ENCODE assay signal across 8 cellular contexts in the genomic region with DNA sequence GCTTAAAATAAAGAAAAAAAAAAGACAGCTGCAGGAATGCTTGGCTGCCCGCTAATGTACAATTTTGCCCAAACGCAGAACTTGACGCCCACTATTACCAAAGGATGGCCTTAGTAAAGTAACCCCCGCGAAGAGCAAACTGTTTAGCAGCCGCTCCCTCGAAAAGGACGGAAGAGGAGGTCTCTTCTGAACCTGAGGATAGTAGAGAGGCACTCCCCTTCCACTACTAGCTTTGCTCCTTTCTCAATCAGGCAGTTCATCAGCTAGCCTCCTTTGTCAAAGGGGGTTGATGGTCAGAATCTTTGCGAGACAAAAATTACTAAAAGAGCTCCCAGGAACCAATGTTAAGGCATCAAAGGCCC. TPM values are rescaled to one million over a fixed set of nuclear protein-coding genes. Genes with fewer than 3 reads are reported as not detected.
DNase-seq lines count a peak whose midpoint lies in the region; ATAC-seq, FAIRE-seq and TF ChIP-seq lines count a peak whose summit lies in the region.

No MANE protein-coding gene starts in this region.

- TF ChIP-seq POLR2A in HepG2 (IDR thresholded peaks at IDR 0.05; ENCODE audit: insufficient read depth in 1 of 2, low read depth in 2 of 2, low read length in 2 of 2) = no peak; a peak in 1 of 4 replicates

- peak; percentile 28 for FAIRE-seq in HepG2 (lab: Jason Lieb, UNC)

- no peaks in the 10 kb centered on the region; a peak in 1 of 5 replicates for H3K27me3 ChIP-seq in HepG2 (ENCODE audit: control insufficient read depth in 1 of 2, insufficient read depth in 2 of 2, low read length in 2 of 2)
- no peaks in the 10 kb centered on the region for H3K27me3 ChIP-seq in thoracic aorta (replicated peaks; ENCODE audit: insufficient read depth)

- intact Hi-C loops in HepG2 (cut with micrococcal nuclease; ENCODE audit: unreplicated experiment) = loop anchor here (5.0 kb wide), 1 partner anchor 141 kb away; no protein-coding TSS in a partner anchor

- no peaks in the 10 kb centered on the region for H3K36me3 ChIP-seq in HepG2 (replicated peaks in 1 of 2; ENCODE audit: control insufficient read depth in 1 of 2, insufficient read depth in 2 of 2, low read length in 2 of 2)
- no peaks in the 10 kb centered on the region for H3K36me3 ChIP-seq in thoracic aorta

- peak overlapping the region; percentile 87 for H3K9ac ChIP-seq in HepG2 (ENCODE audit: insufficient read depth, low read depth, low read length)

- H3K9me3 Mint-ChIP-seq in activated T-cell treated with anti-CD3 and anti-CD28 coated beads, Interleukin-2, amount 50 U/mL, for 72 hours = peaks cover 0 to 2% of the 10 kb centered on the region in 2 donors

- TF ChIP-seq EP300 in HepG2 (IDR thresholded peaks at IDR 0.05; ENCODE audit: low read depth in 2 of 2, low read length in 2 of 2) = no peak
- TF ChIP-seq EP300 in HepG2 (CRISPR knock-in tag; IDR thresholded peaks at IDR 0.05; ENCODE audit: borderline replicate concordance) = no peak

- CTCF ChIA-PET in HepG2 (lab: Yijun Ruan, JAX; ENCODE audit: low intra/inter-chr PET ratio, low total read pairs) = no interaction called here

- no peak for ATAC-seq in activated T-cell treated with anti-CD3 and anti-CD28 coated beads, Interleukin-2, amount 50 U/mL, for 72 hours (replicated peaks in 1 of 2)
- ATAC-seq in HepG2 (peak; percentile 34), thoracic aorta (ENCODE audit: insufficient number of reproducible peaks, low FRiP score, low read depth) (no peak), GM21619 (IDR thresholded peaks at IDR 0.05; ENCODE audit: unreplicated experiment) (no peak)

- H3K4me2 ChIP-seq in HepG2 (ENCODE audit: low read depth, low read length) = peak overlapping the region; percentile 76

- peaks cover 23% of the 10 kb centered on the region for H3K79me2 ChIP-seq in HepG2 (ENCODE audit: insufficient read depth, low read length)

- H3K4me1 Mint-ChIP-seq in activated T-cell treated with anti-CD3 and anti-CD28 coated beads, Interleukin-2, amount 50 U/mL, for 72 hours (ENCODE audit: low read depth) = peaks cover 50% of the 10 kb centered on the region

- peak overlapping the region; percentile 45 for H2AFZ ChIP-seq in HepG2 (ENCODE audit: low read length)

- H3K36me3 Mint-ChIP-seq in activated T-cell treated with anti-CD3 and anti-CD28 coated beads, Interleukin-2, amount 50 U/mL, for 72 hours (ENCODE audit: insufficient read depth in 2 of 2) = peaks cover 2 to 3% of the 10 kb centered on the region in 2 donors

- no peaks in the 10 kb centered on the region for H3K27me3 Mint-ChIP-seq in activated T-cell treated with anti-CD3 and anti-CD28 coated beads, Interleukin-2, amount 50 U/mL, for 72 hours (ENCODE audit: low read depth)

- in situ Hi-C loops in HepG2 (cut with HindIII; ENCODE audit: extremely low pct_ligation_motif_present, low pct_unique_long_range_greater_than_20kb) = no loop called here

- H3K4me3 Mint-ChIP-seq in activated T-cell treated with anti-CD3 and anti-CD28 coated beads, Interleukin-2, amount 50 U/mL, for 72 hours = peak overlapping the region; percentile 91 to 92

- H3K4me1 ChIP-seq in HepG2 (ENCODE audit: insufficient read depth, low read length) (peaks cover 29% of the 10 kb centered on the region), thoracic aorta (ENCODE audit: control insufficient read depth in 1 of 2, low read depth in 2 of 2) (peaks cover 25 to 28% of the 10 kb centered on the region in 2 donors)

- H3K27ac Mint-ChIP-seq in activated T-cell treated with anti-CD3 and anti-CD28 coated beads, Interleukin-2, amount 50 U/mL, for 72 hours = peak overlapping the region; percentile 95

- 1% methylated on average over 9 of the region's 9 CpGs for WGBS in HepG2 (ENCODE audit: low lambda C conversion rate)

- H3K27ac ChIP-seq in caudate nucleus (ENCODE audit: low read depth, low read length) (peak overlapping the region; percentile 98), HepG2 (ENCODE audit: extremely low read length, insufficient read depth, low read length) (peak overlapping the region; percentile 94), thoracic aorta (peak overlapping the region; percentile 94 to 98)

- BruUV-seq in HepG2 (replicated peaks; lab: Mats Ljungman, UMichigan) = TSS peak; percentile 88

- H4K20me1 ChIP-seq in HepG2 (ENCODE audit: insufficient read depth, low read length) = no peaks in the 10 kb centered on the region

- POLR2A ChIA-PET in HepG2 (lab: Yijun Ruan, JAX) = interaction anchor here (0.7 to 4.2 kb wide), 20 partner anchors 9 to 554 kb away, joined by 3 to 123 read pairs (median 6); a partner anchor contains a TSS

- DNase-seq in activated T-cell treated with anti-CD3 and anti-CD28 coated beads, Interleukin-2, amount 50 U/mL, for 72 hours = no peak
- DNase-seq in activated T-cell treated with anti-CD3 and anti-CD28 coated beads, Interleukin-2, amount 50 U/mL, for 1 hour = no peak
- DNase-seq in NCI-H748 treated with DMSO at 0.1 percent for 48 hours (lab: John Stamatoyannopoulos, UW) = peak; percentile 33
- peak in 8 of 61 donors; percentile 28 to 76 (median 59) for DNase-seq in caudate nucleus (lab: John Stamatoyannopoulos, UW)
- DNase-seq in HepG2 (ENCODE audit: low spot score) = peak; percentile 40
- DNase-seq in thoracic aorta (ENCODE audit: low spot score) = no peak
- DNase-seq in GM19240 (ENCODE audit: insufficient read length, low spot score) = no peak

- TF ChIP-seq CTCF in HepG2 (CRISPR knock-in tag; IDR thresholded peaks at IDR 0.05) (no peak), thoracic aorta (IDR thresholded peaks at IDR 0.05) (no peak)

- H3K9me3 ChIP-seq in HepG2 (ENCODE audit: low read length) (no peaks in the 10 kb centered on the region), thoracic aorta (no peaks in the 10 kb centered on the region)

- TF ChIP-seq RAD21 in HepG2 (CRISPR knock-in tag; IDR thresholded peaks at IDR 0.05) = no peak

- H3K4me3 ChIP-seq in HepG2 (replicated peaks in 1 of 3; ENCODE audit: insufficient read depth in 1 of 3, low read depth in 2 of 3, low read length in 3 of 3) (peak overlapping the region; percentile 68 to 89 (median 77)), thoracic aorta (peak overlapping the region; percentile 83)

RNA-seq across cellular contexts. Expression of a gene that starts 0.6 kb away (rescaled TPM):
- total RNA-seq in activated T-cell treated with anti-CD3 and anti-CD28 coated beads, Interleukin-2, amount 50 U/mL, for 72 hours = 1 to 10 TPM; 4.4 to 10.0 TPM
- total RNA-seq in HepG2 (2016; rRNA removed; fragmentation: Illumina TruSeq; extraction: Trizol) = 6.1 and 8.3 TPM in 2 replicates
- 2.2 TPM in 2 replicates for total RNA-seq in HepG2 (2016; cell fraction: cytosol; rRNA removed; fragmentation: Illumina TruSeq; extraction: Trizol; ENCODE audit: low read depth)
- total RNA-seq in HepG2 (2016; cell fraction: insoluble cytoplasmic fraction; rRNA removed; fragmentation: Illumina TruSeq; extraction: Trizol) = 5.6 and 8.5 TPM in 2 replicates
- total RNA-seq in HepG2 (2016; cell fraction: membrane; rRNA removed; fragmentation: Illumina TruSeq; extraction: Trizol) = 6.0 and 6.4 TPM in 2 replicates
- total RNA-seq in HepG2 (2016; cell fraction: nucleus; rRNA removed; fragmentation: Illumina TruSeq; extraction: Trizol) = 3.9 and 4.0 TPM in 2 replicates
- 2.2 and 3.1 TPM in 2 replicates for polyA plus RNA-seq in HepG2 (2011; rRNA removed)
- 1.7 and 2.4 TPM in 2 replicates for polyA plus RNA-seq in HepG2 (2011; cell fraction: cytosol; rRNA removed)
- polyA plus RNA-seq in HepG2 (2011; cell fraction: nucleus; rRNA removed) = 1.00 and 1.1 TPM in 2 replicates
- polyA plus RNA-seq in HepG2 (2012) = 2.9 and 3.9 TPM in 2 replicates
- 1.5 and 2.1 TPM in 2 replicates for polyA plus RNA-seq in HepG2 (2016; cell fraction: cytosol; fragmentation: Illumina TruSeq; extraction: Trizol; ENCODE audit: low read depth)
- polyA plus RNA-seq in HepG2 (2016; cell fraction: insoluble cytoplasmic fraction; fragmentation: Illumina TruSeq; extraction: Trizol; ENCODE audit: low read depth) = 7.8 and 8.2 TPM in 2 replicates
- polyA plus RNA-seq in HepG2 (2016; cell fraction: membrane; fragmentation: Illumina TruSeq; extraction: Trizol; ENCODE audit: low read depth) = 4.1 and 4.4 TPM in 2 replicates
- polyA plus RNA-seq in HepG2 (2016; cell fraction: nucleus; fragmentation: Illumina TruSeq; extraction: Trizol; ENCODE audit: insufficient read depth, low read depth) = 3.4 and 4.1 TPM in 2 replicates
- polyA minus RNA-seq in HepG2 (2011; rRNA and poly(A)+ RNA removed; ENCODE audit: low replicate concordance) = 1.5 and 4.9 TPM in 2 replicates
- polyA minus RNA-seq in HepG2 (2011; cell fraction: cytosol; rRNA and poly(A)+ RNA removed) = 2.0 and 3.7 TPM in 2 replicates
- polyA minus RNA-seq in HepG2 (2011; cell fraction: nucleus; rRNA and poly(A)+ RNA removed) = 4.4 and 4.5 TPM in 2 replicates
- 10 to 100 TPM; 38.7 to 46.7 TPM for total RNA-seq in thoracic aorta

RNA-seq across cellular contexts. Expression of a gene that starts 0.8 kb away (rescaled TPM):
- 10 to 100 TPM; 20.5 to 21.3 TPM for total RNA-seq in activated T-cell treated with anti-CD3 and anti-CD28 coated beads, Interleukin-2, amount 50 U/mL, for 72 hours
- 8.7 and 9.5 TPM in 2 replicates for total RNA-seq in HepG2 (2016; rRNA removed; fragmentation: Illumina TruSeq; extraction: Trizol)
- total RNA-seq in HepG2 (2016; cell fraction: cytosol; rRNA removed; fragmentation: Illumina TruSeq; extraction: Trizol; ENCODE audit: low read depth) = 6.9 and 7.8 TPM in 2 replicates
- 8.3 and 9.7 TPM in 2 replicates for total RNA-seq in HepG2 (2016; cell fraction: insoluble cytoplasmic fraction; rRNA removed; fragmentation: Illumina TruSeq; extraction: Trizol)
- 8.2 and 9.2 TPM in 2 replicates for total RNA-seq in HepG2 (2016; cell fraction: membrane; rRNA removed; fragmentation: Illumina TruSeq; extraction: Trizol)
- total RNA-seq in HepG2 (2016; cell fraction: nucleus; rRNA removed; fragmentation: Illumina TruSeq; extraction: Trizol) = 13.6 and 15.9 TPM in 2 replicates
- polyA plus RNA-seq in HepG2 (2011; rRNA removed) = 6.1 and 8.1 TPM in 2 replicates
- 2.2 and 3.0 TPM in 2 replicates for polyA plus RNA-seq in HepG2 (2011; cell fraction: cytosol; rRNA removed)
- 6.3 and 8.6 TPM in 2 replicates for polyA plus RNA-seq in HepG2 (2011; cell fraction: nucleus; rRNA removed)
- polyA plus RNA-seq in HepG2 (2012) = 7.9 and 8.3 TPM in 2 replicates
- 1.1 and 2.0 TPM in 2 replicates for polyA plus RNA-seq in HepG2 (2016; cell fraction: cytosol; fragmentation: Illumina TruSeq; extraction: Trizol; ENCODE audit: low read depth)
- polyA plus RNA-seq in HepG2 (2016; cell fraction: insoluble cytoplasmic fraction; fragmentation: Illumina TruSeq; extraction: Trizol; ENCODE audit: low read depth) = 7.2 and 7.5 TPM in 2 replicates
- polyA plus RNA-seq in HepG2 (2016; cell fraction: membrane; fragmentation: Illumina TruSeq; extraction: Trizol; ENCODE audit: low read depth) = 3.4 TPM in 2 replicates
- 16.0 and 16.3 TPM in 2 replicates for polyA plus RNA-seq in HepG2 (2016; cell fraction: nucleus; fragmentation: Illumina TruSeq; extraction: Trizol; ENCODE audit: insufficient read depth, low read depth)
- 1.6 and 2.4 TPM in 2 replicates for polyA minus RNA-seq in HepG2 (2011; rRNA and poly(A)+ RNA removed; ENCODE audit: low replicate concordance)
- 5.6 and 6.7 TPM in 2 replicates for polyA minus RNA-seq in HepG2 (2011; cell fraction: cytosol; rRNA and poly(A)+ RNA removed)
- polyA minus RNA-seq in HepG2 (2011; cell fraction: nucleus; rRNA and poly(A)+ RNA removed) = 23.7 and 25.6 TPM in 2 replicates
- 1 to 10 TPM; 9.0 to 9.1 TPM for total RNA-seq in thoracic aorta

RNA-seq across cellular contexts. Expression of a gene that starts 52.4 kb away (rescaled TPM):
- total RNA-seq in activated T-cell treated with anti-CD3 and anti-CD28 coated beads, Interleukin-2, amount 50 U/mL, for 72 hours = 100 to 1,000 TPM in 1 of 2 donors, 10 to 100 TPM in 1; 98.9 to 145 TPM
- 9.0 and 15.8 TPM in 2 replicates for total RNA-seq in HepG2 (2016; rRNA removed; fragmentation: Illumina TruSeq; extraction: Trizol)
- 3.5 and 8.1 TPM in 2 replicates for total RNA-seq in HepG2 (2016; cell fraction: cytosol; rRNA removed; fragmentation: Illumina TruSeq; extraction: Trizol; ENCODE audit: low read depth)
- total RNA-seq in HepG2 (2016; cell fraction: insoluble cytoplasmic fraction; rRNA removed; fragmentation: Illumina TruSeq; extraction: Trizol) = 9.8 and 12.7 TPM in 2 replicates
- 9.7 and 10.0 TPM in 2 replicates for total RNA-seq in HepG2 (2016; cell fraction: membrane; rRNA removed; fragmentation: Illumina TruSeq; extraction: Trizol)
- total RNA-seq in HepG2 (2016; cell fraction: nucleus; rRNA removed; fragmentation: Illumina TruSeq; extraction: Trizol) = 18.8 and 22.6 TPM in 2 replicates
- 17.5 and 22.0 TPM in 2 replicates for polyA plus RNA-seq in HepG2 (2011; rRNA removed)
- polyA plus RNA-seq in HepG2 (2011; cell fraction: cytosol; rRNA removed) = 4.7 and 6.0 TPM in 2 replicates
- 36.1 and 40.1 TPM in 2 replicates for polyA plus RNA-seq in HepG2 (2011; cell fraction: nucleus; rRNA removed)
- 14.5 TPM in 2 replicates for polyA plus RNA-seq in HepG2 (2012)
- 5.2 and 6.8 TPM in 2 replicates for polyA plus RNA-seq in HepG2 (2016; cell fraction: cytosol; fragmentation: Illumina TruSeq; extraction: Trizol; ENCODE audit: low read depth)
- 10.5 and 12.9 TPM in 2 replicates for polyA plus RNA-seq in HepG2 (2016; cell fraction: insoluble cytoplasmic fraction; fragmentation: Illumina TruSeq; extraction: Trizol; ENCODE audit: low read depth)
- polyA plus RNA-seq in HepG2 (2016; cell fraction: membrane; fragmentation: Illumina TruSeq; extraction: Trizol; ENCODE audit: low read depth) = 7.1 and 7.3 TPM in 2 replicates
- polyA plus RNA-seq in HepG2 (2016; cell fraction: nucleus; fragmentation: Illumina TruSeq; extraction: Trizol; ENCODE audit: insufficient read depth, low read depth) = 55.0 and 55.4 TPM in 2 replicates
- 6.7 and 7.2 TPM in 2 replicates for polyA minus RNA-seq in HepG2 (2011; rRNA and poly(A)+ RNA removed; ENCODE audit: low replicate concordance)
- polyA minus RNA-seq in HepG2 (2011; cell fraction: cytosol; rRNA and poly(A)+ RNA removed) = 3.6 and 5.0 TPM in 2 replicates
- polyA minus RNA-seq in HepG2 (2011; cell fraction: nucleus; rRNA and poly(A)+ RNA removed) = 23.8 and 26.6 TPM in 2 replicates
- 10 to 100 TPM; 39.3 to 51.1 TPM for total RNA-seq in thoracic aorta

Comparison
In these comparisons a context has a peak if more than half of its experiments do, and no peak if none do; other contexts are left out.
1. DNase-seq: peak in NCI-H748 treated with DMSO at 0.1 percent for 48 hours (single experiment) and HepG2 (single experiment); none in activated T-cell treated with anti-CD3 and anti-CD28 coated beads, Interleukin-2, amount 50 U/mL, for 72 hours (0 of 2), activated T-cell treated with anti-CD3 and anti-CD28 coated beads, Interleukin-2, amount 50 U/mL, for 1 hour (single experiment), thoracic aorta (single experiment) and GM19240 (single experiment).
2. Peak in every context shown above with its lines, with median percentiles within 50 percentile points of each other: H3K27ac ChIP-seq.